ENCODE assay signal across 25 cellular contexts in the genomic region with DNA sequence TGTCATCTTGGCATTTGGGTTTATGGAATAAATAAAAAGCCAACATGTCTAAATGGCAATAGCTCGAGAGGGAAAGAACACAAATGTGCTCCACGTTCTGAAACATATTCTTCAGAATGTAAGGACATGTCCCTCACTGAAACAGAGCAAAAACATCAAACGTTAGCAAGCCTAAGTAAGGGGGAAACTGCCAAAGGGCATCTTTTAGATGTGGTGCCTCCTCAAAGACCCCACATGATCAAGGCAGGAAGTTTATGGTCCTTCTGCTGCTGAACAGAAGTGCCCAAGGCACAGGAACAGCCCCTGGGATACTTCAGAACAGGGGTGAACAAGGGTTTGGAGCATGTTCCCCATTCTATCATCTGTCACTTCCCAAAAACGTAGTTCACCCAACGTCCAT.
"Had no signal": no experiment of that assay in that cellular context is flagged by ENCODE, and none has a peak within 500 bp of the region (broad histone marks: within the 10 kb centered on the region; RNA-seq: fewer than 3 reads in every experiment).

No MANE protein-coding gene starts in this region.

- H3K9me3 Mint-ChIP-seq: activated CD4-positive, alpha-beta T cell treated with anti-CD3 and anti-CD28 coated beads, Interleukin-2, amount 10 ng/mL, durations not matched to agents 7 days and 5 days; activated CD8-positive, alpha-beta T cell treated with anti-CD3 and anti-CD28 coated beads for 36 hours; activated T-cell treated with anti-CD3 and anti-CD28 coated beads, Interleukin-2, amount 50 U/mL, for 4 hours; activated T-helper 17 cell treated with anti-CD3 and anti-CD28 coated beads, Interleukin-2, amount 50 U/mL, for 72 hours; endodermal cell; WTC11 had no signal

- H3K27ac Mint-ChIP-seq: activated CD4-positive, alpha-beta T cell treated with anti-CD3 and anti-CD28 coated beads, Interleukin-2, amount 10 ng/mL, durations not matched to agents 7 days and 5 days; activated CD8-positive, alpha-beta T cell treated with anti-CD3 and anti-CD28 coated beads for 36 hours; activated naive CD8-positive, alpha-beta T cell; activated T-helper 17 cell treated with anti-CD3 and anti-CD28 coated beads, Interleukin-2, amount 50 U/mL, for 72 hours; endodermal cell; WTC11 had no signal

- ATAC-seq: activated CD8-positive, alpha-beta T cell treated with anti-CD3 and anti-CD28 coated beads for 36 hours; activated T-cell treated with anti-CD3 and anti-CD28 coated beads, Interleukin-2, amount 50 U/mL, for 4 hours; activated T-helper 17 cell treated with anti-CD3 and anti-CD28 coated beads, Interleukin-2, amount 50 U/mL, for 72 hours; body of pancreas; esophagus mucosa; WTC11 had no signal

- H3K9me3 ChIP-seq: body of pancreas had no signal

- H3K27ac ChIP-seq: body of pancreas had no signal

- H3K4me1 ChIP-seq: body of pancreas had no signal

- H3K4me3 Mint-ChIP-seq: activated CD4-positive, alpha-beta T cell treated with anti-CD3 and anti-CD28 coated beads, Interleukin-2, amount 10 ng/mL, durations not matched to agents 7 days and 5 days; activated CD8-positive, alpha-beta T cell treated with anti-CD3 and anti-CD28 coated beads for 36 hours; activated naive CD8-positive, alpha-beta T cell; activated T-cell treated with anti-CD3 and anti-CD28 coated beads, Interleukin-2, amount 50 U/mL, for 4 hours; activated T-helper 17 cell treated with anti-CD3 and anti-CD28 coated beads, Interleukin-2, amount 50 U/mL, for 72 hours; endodermal cell; WTC11 had no signal

- H3K4me1 Mint-ChIP-seq: activated CD4-positive, alpha-beta T cell treated with anti-CD3 and anti-CD28 coated beads, Interleukin-2, amount 10 ng/mL, durations not matched to agents 7 days and 5 days; activated T-helper 17 cell treated with anti-CD3 and anti-CD28 coated beads, Interleukin-2, amount 50 U/mL, for 72 hours; endodermal cell; WTC11 had no signal

- H3K4me3 ChIP-seq: body of pancreas had no signal

- DNase-seq: activated CD4-positive, alpha-beta T cell treated with anti-CD3 and anti-CD28 coated beads for 1 hour; activated CD4-positive, alpha-beta T cell treated with anti-CD3 and anti-CD28 coated beads for 4 hours; activated CD4-positive, alpha-beta T cell treated with anti-CD3 and anti-CD28 coated beads, Interleukin-2, amount 10 ng/mL, durations not matched to agents 7 days and 5 days; activated CD4-positive, alpha-beta T cell treated with anti-CD3 and anti-CD28 coated beads, Interleukin-2, amount 50 U/mL, for 48 hours; activated CD8-positive, alpha-beta memory T cell treated with anti-CD3 and anti-CD28 coated beads for 24 hours; activated CD8-positive, alpha-beta T cell treated with anti-CD3 and anti-CD28 coated beads for 36 hours; activated effector memory CD4-positive, alpha-beta T cell treated with Interleukin-2 at 50 U/mL for 16 hours; activated gamma-delta T cell treated with Interleukin-2 at 50 U/mL for 16 hours; activated naive CD4-positive, alpha-beta T cell treated with anti-CD3 and anti-CD28 coated beads, Interleukin-2, amount 50 U/mL, for 16 hours; activated naive CD4-positive, alpha-beta T cell treated with Interleukin-2 at 50 U/mL for 16 hours; activated T-cell treated with anti-CD3 and anti-CD28 coated beads, Interleukin-2, amount 50 U/mL, for 4 hours; amniotic stem cell; anterior cingulate cortex; central memory CD4-positive, alpha-beta T cell; cerebellar nuclear complex; cortex of kidney; effector memory CD4-positive, alpha-beta T cell; foreskin fibroblast; T-helper 2 cell had no signal

- H3K36me3 Mint-ChIP-seq: activated naive CD8-positive, alpha-beta T cell; WTC11 had no signal

- H3K27me3 ChIP-seq: body of pancreas had no signal
